ENCODE assay signal across 9 cellular contexts in the genomic region with DNA sequence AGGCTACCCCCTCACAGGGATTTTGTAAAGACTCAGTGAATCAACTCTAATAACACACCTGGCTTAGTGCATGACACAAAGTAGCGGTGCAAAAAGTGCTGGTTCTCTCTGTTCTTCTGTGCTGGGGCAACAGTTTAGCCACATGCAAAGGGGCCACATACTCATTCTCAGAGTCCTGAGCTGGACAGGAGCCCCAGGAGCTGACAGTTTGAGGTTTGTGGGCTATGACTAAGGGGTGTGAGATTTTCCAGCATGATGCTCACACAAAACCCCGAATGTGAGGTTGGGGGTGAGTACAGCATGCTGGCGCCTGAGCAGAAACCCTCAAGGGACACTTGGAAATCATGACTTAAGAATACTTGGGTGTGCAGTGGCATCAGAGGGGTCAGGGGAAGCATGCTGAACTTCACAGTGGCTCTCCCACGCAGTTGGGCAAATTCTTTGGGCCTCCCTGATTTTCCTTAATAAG. TPM values are rescaled to one million over a fixed set of nuclear protein-coding genes. Genes with fewer than 3 reads are reported as not detected.
DNase-seq lines count a peak whose midpoint lies in the region; ATAC-seq, FAIRE-seq and TF ChIP-seq lines count a peak whose summit lies in the region.
"Had no signal": no experiment of that assay in that cellular context is flagged by ENCODE, and none has a peak within 500 bp of the region (broad histone marks: within the 10 kb centered on the region; RNA-seq: fewer than 3 reads in every experiment).

No MANE protein-coding gene starts in this region.

- BruUV-seq in Panc1 (replicated peaks; lab: Mats Ljungman, UMichigan) = no TSS peak

- no peak for FAIRE-seq in GM12892 (lab: Jason Lieb, UNC)
- FAIRE-seq: islet of Langerhans had no signal

- H3K36me3 ChIP-seq in Panc1 (ENCODE audit: control insufficient read depth, insufficient read depth, low read length) = no peaks in the 10 kb centered on the region

- DNase-seq in Panc1 (ENCODE audit: low read depth, low spot score) (no peak), kidney tubule cell (ENCODE audit: low spot score) (peak; percentile 89), DMS114 treated with DMSO at 0.1 percent for 48 hours (lab: John Stamatoyannopoulos, UW; ENCODE audit: unreplicated experiment) (no peak), GM12892 (ENCODE audit: insufficient read length) (no peak), NCI-H510A (lab: John Stamatoyannopoulos, UW) (no peak), NCI-H2081 (lab: John Stamatoyannopoulos, UW) (no peak)

- intact Hi-C loops in Panc1 (cut with micrococcal nuclease; ENCODE audit: unreplicated experiment) = no loop called here

- H3K27me3 ChIP-seq in Panc1 (ENCODE audit: control insufficient read depth, insufficient read depth, low read length) = no peaks in the 10 kb centered on the region

- H3K9me3 ChIP-seq in Panc1 (ENCODE audit: control insufficient read depth, insufficient read depth, low read depth, low read length) = no peaks in the 10 kb centered on the region

- ATAC-seq in GM18858 (IDR thresholded peaks at IDR 0.05; ENCODE audit: unreplicated experiment) (peak; percentile 82), HG02571 (IDR thresholded peaks at IDR 0.05; ENCODE audit: unreplicated experiment) (peak; percentile 91), Panc1 (peak; percentile 72)

- H3K27ac ChIP-seq in Panc1 (ENCODE audit: low read length) = peak overlapping the region; percentile 68

- CTCF ChIA-PET in Panc1 (lab: Charles Lee) = no interaction called here

- peaks cover 26% of the 10 kb centered on the region for H3K4me1 ChIP-seq in Panc1 (ENCODE audit: control insufficient read depth, insufficient read depth, low read length)

- in situ Hi-C loops in Panc1 (cut with HindIII; ENCODE audit: low pct_unique_long_range_greater_than_20kb, low sequenced_read_pairs) = no loop called here

- POLR2A ChIA-PET in Panc1 (lab: Charles Lee) = no interaction called here

- no peak overlapping the region for H3K4me3 ChIP-seq in Panc1 (ENCODE audit: low read depth in 2 of 2, low read length in 2 of 2)

- TF ChIP-seq POLR2A in GM12892 (IDR thresholded peaks at IDR 0.05; ENCODE audit: low read depth, low read length) = no peak

- no peak for TF ChIP-seq CTCF in Panc1 (IDR thresholded peaks at IDR 0.05)

RNA-seq across cellular contexts. Expression of gene TMPRSS5, which starts 31.1 kb away (rescaled TPM):
- 0.85 TPM for total RNA-seq in Panc1 (2021; ENCODE audit: unreplicated experiment)
- polyA plus RNA-seq in Panc1 (2012; ENCODE audit: insufficient read length) = 0.82 TPM
- 0.21 TPM for polyA plus RNA-seq in GM12892 (2012; ENCODE audit: missing spikeins)
